16 cellular contexts compared by ENCODE assay signal in genomic region chr14:45359766-45360165, GRCh38.
"Had no signal": no experiment of that assay in that cellular context is flagged by ENCODE, and none has a peak within 500 bp of the region (broad histone marks: within the 10 kb centered on the region; RNA-seq: fewer than 3 reads in every experiment).

No MANE protein-coding gene starts in this region.

- H3K9me3 Mint-ChIP-seq: activated T-helper 1 cell treated with anti-CD3 and anti-CD28 coated beads, Interleukin-12 subunit alpha, Interleukin-12 subunit beta, Interleukin-2, Interleukin-4 antibody, amounts not matched to agents 30 ng/mL and 10 ng/mL and 1 ng/mL, durations not matched to agents 14 hours and 24 hours and 36 hours; endodermal cell; nephron progenitor cell; type B pancreatic cell had no signal

- H3K27me3 Mint-ChIP-seq: type B pancreatic cell had no signal

- ATAC-seq: esophagus mucosa had no signal

- H3K27ac ChIP-seq: cardiac muscle cell, right atrium auricular region, skin epidermis had no signal

- H3K27me3 ChIP-seq: cardiac muscle cell, right atrium auricular region had no signal

- H3K9me3 ChIP-seq: right atrium auricular region had no signal

- H3K36me3 ChIP-seq: cardiac muscle cell, right atrium auricular region had no signal

- H3K27ac Mint-ChIP-seq: activated T-helper 1 cell treated with anti-CD3 and anti-CD28 coated beads, Interleukin-12 subunit alpha, Interleukin-12 subunit beta, Interleukin-2, Interleukin-4 antibody, amounts not matched to agents 30 ng/mL and 10 ng/mL and 1 ng/mL, durations not matched to agents 14 hours and 24 hours and 36 hours; endodermal cell; nephron progenitor cell; type B pancreatic cell had no signal

- H3K4me3 Mint-ChIP-seq: activated T-helper 1 cell treated with anti-CD3 and anti-CD28 coated beads, Interleukin-12 subunit alpha, Interleukin-12 subunit beta, Interleukin-2, Interleukin-4 antibody, amounts not matched to agents 30 ng/mL and 10 ng/mL and 1 ng/mL, durations not matched to agents 14 hours and 24 hours and 36 hours; endodermal cell; nephron progenitor cell; type B pancreatic cell had no signal

- H3K4me1 Mint-ChIP-seq: endodermal cell, nephron progenitor cell had no signal

- H3K36me3 Mint-ChIP-seq: type B pancreatic cell had no signal

- H3K4me3 ChIP-seq: cardiac muscle cell, right atrium auricular region, skin epidermis had no signal

- H3K4me1 ChIP-seq: right atrium auricular region had no signal

- DNase-seq: activated CD4-positive, CD25-positive, alpha-beta regulatory T cell treated with anti-CD3 and anti-CD28 coated beads, Interleukin-2, amount 50 U/mL, for 72 hours; activated naive CD4-positive, alpha-beta T cell treated with Interleukin-2 at 50 U/mL for 16 hours; endodermal cell; hypothalamus; nephron progenitor cell; occipital lobe; stimulated activated CD4-positive, alpha-beta T cell treated with anti-CD3 and anti-CD28 coated beads, Interleukin-4, amount 100 ng/mL, for 4 hours; stimulated activated CD8-positive, alpha-beta memory T cell treated with anti-CD3 and anti-CD28 coated beads, Interleukin-4, amount 100 ng/mL, for 48 hours; stimulated activated naive CD4-positive, alpha-beta T cell treated with Interleukin-2 at 50 U/mL for 16 hours; T-helper 9 cell had no signal
